Comparison of ENCODE assay signal across 1 cellular context in the genomic region with DNA sequence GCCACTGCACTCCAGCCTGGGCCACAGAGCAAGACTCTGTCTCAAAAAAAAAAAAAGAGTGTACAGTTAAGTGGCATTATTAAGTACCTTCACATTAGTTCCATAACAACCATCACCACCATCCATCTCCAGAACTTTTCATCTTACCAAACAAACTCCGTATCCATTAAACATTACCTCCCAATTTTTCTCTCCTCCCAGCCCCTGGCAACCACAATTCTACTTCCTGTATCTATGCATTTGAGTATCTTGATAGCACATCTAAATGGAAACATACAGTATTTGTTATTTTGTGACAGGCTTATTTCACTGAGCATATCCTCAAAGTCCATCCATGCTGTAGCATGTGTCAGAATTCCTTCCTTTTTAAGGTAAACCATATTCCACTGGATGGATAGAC.
A peak's percentile ranks its signal among the peaks of the same experiment; 100 is the strongest.
TF ChIP-seq lines count a peak whose summit lies in the region.

No MANE protein-coding gene starts in this region.

TF ChIP-seq in K562, 482 proteins besides CTCF, POLR2A, EP300 and RAD21 (continues in another document):
- TF ChIP-seq, protein P1, sequence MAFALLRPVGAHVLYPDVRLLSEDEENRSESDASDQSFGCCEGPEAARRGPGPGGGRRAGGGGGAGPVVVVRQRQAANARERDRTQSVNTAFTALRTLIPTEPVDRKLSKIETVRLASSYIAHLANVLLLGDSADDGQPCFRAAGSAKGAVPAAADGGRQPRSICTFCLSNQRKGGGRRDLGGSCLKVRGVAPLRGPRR (CRISPR knock-in tag; IDR thresholded peaks at IDR 0.05): 0 out of 2 replicates have a peak, but pooled peaks have one; percentile 70
- TF ChIP-seq THRAP3 (IDR thresholded peaks at IDR 0.05; ENCODE audit: borderline replicate concordance) (no peak), OTX1 (CRISPR knock-in tag; IDR thresholded peaks at IDR 0.05) (peak; percentile 84), ADNP (tag; IDR thresholded peaks at IDR 0.05) (no peak), NR2F6 (CRISPR knock-in tag; IDR thresholded peaks at IDR 0.05) (0 out of 2 replicates have a peak, but pooled peaks have one; percentile 35), CREB3L1 (IDR thresholded peaks at IDR 0.05; ENCODE audit: borderline replicate concordance, low read depth) (no peak), CBFB (CRISPR knock-in tag; IDR thresholded peaks at IDR 0.05) (no peak), ZNF436 (CRISPR knock-in tag; IDR thresholded peaks at IDR 0.05) (0 out of 2 replicates have a peak, but pooled peaks have one; percentile 16), HMG20A (CRISPR knock-in tag; conservative IDR thresholded peaks at IDR 0.05) (0 out of 2 replicates have a peak, but pooled peaks have one; percentile 28), CEBPG (CRISPR knock-in tag; IDR thresholded peaks at IDR 0.05) (0 out of 2 replicates have a peak, but pooled peaks have one; percentile 10), CEBPG (tag; conservative IDR thresholded peaks at IDR 0.05 in 1 of 2, IDR thresholded peaks at IDR 0.05 in 1 of 2) (no peak), TEAD1 (CRISPR knock-in tag; IDR thresholded peaks at IDR 0.05) (0 out of 4 replicates have a peak, but pooled peaks of 1 of the 2 experiments have one; percentile 26), IFI16 (CRISPR knock-in tag; IDR thresholded peaks at IDR 0.05) (peak; percentile 64; the same call in 1 of the 2 replicates), ELF4 (CRISPR knock-in tag; IDR thresholded peaks at IDR 0.05) (peak; percentile 65; the same call in 1 of the 2 replicates), ZNF75A (CRISPR knock-in tag; IDR thresholded peaks at IDR 0.05) (no peak), ZNF41 (CRISPR knock-in tag; conservative IDR thresholded peaks at IDR 0.05) (no peak), HBP1 (CRISPR knock-in tag; IDR thresholded peaks at IDR 0.05) (peak; percentile 80; the same call in 1 of the 2 replicates), MYNN (IDR thresholded peaks at IDR 0.05) (no peak), MYNN (CRISPR knock-in tag; IDR thresholded peaks at IDR 0.05) (no peak), HDAC6 (IDR thresholded peaks at IDR 0.05; ENCODE audit: low read depth, low read length) (no peak), DACH1 (IDR thresholded peaks at IDR 0.05; ENCODE audit: partially characterized antibody) (peak; percentile 36), GMEB1 (CRISPR knock-in tag; IDR thresholded peaks at IDR 0.05) (peak; percentile 27; the same call in 1 of the 2 replicates), BRD4 (IDR thresholded peaks at IDR 0.05) (no peak), ZBTB26 (CRISPR knock-in tag; IDR thresholded peaks at IDR 0.05) (peak; percentile 44; the same call in 1 of the 2 replicates), ZNF143 (CRISPR knock-in tag; IDR thresholded peaks at IDR 0.05) (0 out of 2 replicates have a peak, but pooled peaks have one; percentile 25), THRB (CRISPR knock-in tag; conservative IDR thresholded peaks at IDR 0.05) (peak; percentile 77; the same call in 1 of the 2 replicates)
- TF ChIP-seq, protein P2, sequence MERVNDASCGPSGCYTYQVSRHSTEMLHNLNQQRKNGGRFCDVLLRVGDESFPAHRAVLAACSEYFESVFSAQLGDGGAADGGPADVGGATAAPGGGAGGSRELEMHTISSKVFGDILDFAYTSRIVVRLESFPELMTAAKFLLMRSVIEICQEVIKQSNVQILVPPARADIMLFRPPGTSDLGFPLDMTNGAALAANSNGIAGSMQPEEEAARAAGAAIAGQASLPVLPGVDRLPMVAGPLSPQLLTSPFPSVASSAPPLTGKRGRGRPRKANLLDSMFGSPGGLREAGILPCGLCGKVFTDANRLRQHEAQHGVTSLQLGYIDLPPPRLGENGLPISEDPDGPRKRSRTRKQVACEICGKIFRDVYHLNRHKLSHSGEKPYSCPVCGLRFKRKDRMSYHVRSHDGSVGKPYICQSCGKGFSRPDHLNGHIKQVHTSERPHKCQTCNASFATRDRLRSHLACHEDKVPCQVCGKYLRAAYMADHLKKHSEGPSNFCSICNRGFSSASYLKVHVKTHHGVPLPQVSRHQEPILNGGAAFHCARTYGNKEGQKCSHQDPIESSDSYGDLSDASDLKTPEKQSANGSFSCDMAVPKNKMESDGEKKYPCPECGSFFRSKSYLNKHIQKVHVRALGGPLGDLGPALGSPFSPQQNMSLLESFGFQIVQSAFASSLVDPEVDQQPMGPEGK (CRISPR knock-in tag; IDR thresholded peaks at IDR 0.05; ENCODE audit: borderline replicate concordance): no peak
- TF ChIP-seq, protein P3, sequence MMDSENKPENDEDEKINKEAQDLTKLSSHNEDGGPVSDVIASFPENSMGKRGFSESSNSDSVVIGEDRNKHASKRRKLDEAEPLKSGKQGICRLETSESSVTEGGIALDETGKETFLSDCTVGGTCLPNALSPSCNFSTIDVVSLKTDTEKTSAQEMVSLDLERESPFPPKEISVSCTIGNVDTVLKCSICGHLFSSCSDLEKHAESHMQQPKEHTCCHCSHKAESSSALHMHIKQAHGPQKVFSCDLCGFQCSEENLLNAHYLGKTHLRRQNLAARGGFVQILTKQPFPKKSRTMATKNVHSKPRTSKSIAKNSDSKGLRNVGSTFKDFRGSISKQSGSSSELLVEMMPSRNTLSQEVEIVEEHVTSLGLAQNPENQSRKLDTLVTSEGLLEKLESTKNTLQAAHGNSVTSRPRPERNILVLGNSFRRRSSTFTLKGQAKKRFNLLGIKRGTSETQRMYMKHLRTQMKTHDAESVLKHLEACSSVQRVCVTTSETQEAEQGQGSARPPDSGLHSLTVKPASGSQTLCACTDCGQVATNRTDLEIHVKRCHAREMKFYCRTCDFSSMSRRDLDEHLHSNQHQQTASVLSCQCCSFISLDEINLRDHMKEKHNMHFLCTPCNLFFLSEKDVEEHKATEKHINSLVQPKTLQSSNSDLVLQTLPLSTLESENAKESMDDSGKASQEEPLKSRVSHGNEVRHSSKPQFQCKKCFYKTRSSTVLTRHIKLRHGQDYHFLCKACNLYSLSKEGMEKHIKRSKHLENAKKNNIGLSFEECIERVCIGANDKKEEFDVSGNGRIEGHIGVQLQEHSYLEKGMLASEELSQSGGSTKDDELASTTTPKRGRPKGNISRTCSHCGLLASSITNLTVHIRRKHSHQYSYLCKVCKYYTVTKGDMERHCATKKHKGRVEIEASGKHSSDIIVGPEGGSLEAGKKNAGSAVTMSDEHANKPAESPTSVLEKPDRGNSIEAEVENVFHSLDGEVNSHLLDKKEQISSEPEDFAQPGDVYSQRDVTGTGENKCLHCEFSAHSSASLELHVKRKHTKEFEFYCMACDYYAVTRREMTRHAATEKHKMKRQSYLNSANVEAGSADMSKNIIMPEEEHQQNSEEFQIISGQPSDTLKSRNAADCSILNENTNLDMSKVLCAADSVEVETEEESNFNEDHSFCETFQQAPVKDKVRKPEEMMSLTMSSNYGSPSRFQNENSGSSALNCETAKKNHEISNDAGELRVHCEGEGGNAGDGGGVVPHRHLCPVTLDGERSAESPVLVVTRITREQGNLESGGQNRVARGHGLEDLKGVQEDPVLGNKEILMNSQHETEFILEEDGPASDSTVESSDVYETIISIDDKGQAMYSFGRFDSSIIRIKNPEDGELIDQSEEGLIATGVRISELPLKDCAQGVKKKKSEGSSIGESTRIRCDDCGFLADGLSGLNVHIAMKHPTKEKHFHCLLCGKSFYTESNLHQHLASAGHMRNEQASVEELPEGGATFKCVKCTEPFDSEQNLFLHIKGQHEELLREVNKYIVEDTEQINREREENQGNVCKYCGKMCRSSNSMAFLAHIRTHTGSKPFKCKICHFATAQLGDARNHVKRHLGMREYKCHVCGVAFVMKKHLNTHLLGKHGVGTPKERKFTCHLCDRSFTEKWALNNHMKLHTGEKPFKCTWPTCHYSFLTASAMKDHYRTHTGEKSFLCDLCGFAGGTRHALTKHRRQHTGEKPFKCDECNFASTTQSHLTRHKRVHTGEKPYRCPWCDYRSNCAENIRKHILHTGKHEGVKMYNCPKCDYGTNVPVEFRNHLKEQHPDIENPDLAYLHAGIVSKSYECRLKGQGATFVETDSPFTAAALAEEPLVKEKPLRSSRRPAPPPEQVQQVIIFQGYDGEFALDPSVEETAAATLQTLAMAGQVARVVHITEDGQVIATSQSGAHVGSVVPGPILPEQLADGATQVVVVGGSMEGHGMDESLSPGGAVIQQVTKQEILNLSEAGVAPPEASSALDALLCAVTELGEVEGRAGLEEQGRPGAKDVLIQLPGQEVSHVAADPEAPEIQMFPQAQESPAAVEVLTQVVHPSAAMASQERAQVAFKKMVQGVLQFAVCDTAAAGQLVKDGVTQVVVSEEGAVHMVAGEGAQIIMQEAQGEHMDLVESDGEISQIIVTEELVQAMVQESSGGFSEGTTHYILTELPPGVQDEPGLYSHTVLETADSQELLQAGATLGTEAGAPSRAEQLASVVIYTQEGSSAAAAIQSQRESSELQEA (IDR thresholded peaks at IDR 0.05; ENCODE audit: low read depth): no peak
- TF ChIP-seq, protein P4, sequence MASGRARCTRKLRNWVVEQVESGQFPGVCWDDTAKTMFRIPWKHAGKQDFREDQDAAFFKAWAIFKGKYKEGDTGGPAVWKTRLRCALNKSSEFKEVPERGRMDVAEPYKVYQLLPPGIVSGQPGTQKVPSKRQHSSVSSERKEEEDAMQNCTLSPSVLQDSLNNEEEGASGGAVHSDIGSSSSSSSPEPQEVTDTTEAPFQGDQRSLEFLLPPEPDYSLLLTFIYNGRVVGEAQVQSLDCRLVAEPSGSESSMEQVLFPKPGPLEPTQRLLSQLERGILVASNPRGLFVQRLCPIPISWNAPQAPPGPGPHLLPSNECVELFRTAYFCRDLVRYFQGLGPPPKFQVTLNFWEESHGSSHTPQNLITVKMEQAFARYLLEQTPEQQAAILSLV (tag; IDR thresholded peaks at IDR 0.05): no peak
